18 cellular contexts compared by ENCODE assay signal in genomic region chr14:50734950-50735697, GRCh38.
A peak's percentile ranks its signal among the peaks of the same experiment; 100 is the strongest.
DNase-seq lines count a peak whose midpoint lies in the region; ATAC-seq, FAIRE-seq and TF ChIP-seq lines count a peak whose summit lies in the region.
"Had no signal": no experiment of that assay in that cellular context is flagged by ENCODE, and none has a peak within 500 bp of the region (broad histone marks: within the 10 kb centered on the region; RNA-seq: fewer than 3 reads in every experiment).

No MANE protein-coding gene starts in this region.

- no peaks in the 10 kb centered on the region for H3K79me2 ChIP-seq in trophoblast cell (ENCODE audit: control insufficient read depth, insufficient read depth, low read length, poor library complexity)

- POLR2A ChIA-PET in GM10248 (lab: Yijun Ruan, JAX): no interaction called here

- H3K27me3 ChIP-seq in trophoblast cell (ENCODE audit: insufficient read depth, low read length): no peaks in the 10 kb centered on the region
- H3K27me3 ChIP-seq: vagina had no signal

- H3K23ac ChIP-seq in trophoblast cell (ENCODE audit: low read length): no peak overlapping the region

- H3K4me1 ChIP-seq in trophoblast cell (ENCODE audit: control insufficient read depth in 1 of 2, insufficient read depth in 2 of 2, low read length in 2 of 2): no peaks in the 10 kb centered on the region

- no CpG with 5 or more reads among the region's 4 CpGs for WGBS in trophoblast cell (ENCODE audit: extremely low coverage, insufficient coverage, insufficient read length)

- H3K18ac ChIP-seq in trophoblast cell (ENCODE audit: low read length): no peak overlapping the region

- no peak overlapping the region for H3K4ac ChIP-seq in trophoblast cell (ENCODE audit: low read depth, low read length)

- ATAC-seq in HG03039 (IDR thresholded peaks at IDR 0.05; ENCODE audit: unreplicated experiment): no peak
- ATAC-seq: T-helper 17 cell had no signal

- H4K12ac ChIP-seq in trophoblast cell (ENCODE audit: low read depth, low read length): no peak overlapping the region

- H3K9ac ChIP-seq in trophoblast cell (ENCODE audit: low read length): no peak overlapping the region

- CTCF ChIA-PET in GM10248 (lab: Yijun Ruan, JAX): interaction anchor here (1.0 to 2.8 kb wide), 4 partner anchors 23 to 129 kb away, joined by 3 to 16 read pairs (median 5); no protein-coding TSS in a partner anchor

- peak; percentile 40 for DNase-seq in COLO829 (ENCODE audit: low spot score)
- peak; percentile 12 for DNase-seq in M059J (ENCODE audit: low read depth)
- DNase-seq in trophoblast cell: peak; percentile 34 to 88
- DNase-seq in GM10248 (ENCODE audit: extremely low spot score): no peak
- no peak for DNase-seq in germinal center (ENCODE audit: low spot score)
- DNase-seq: activated CD4-positive, CD25-positive, alpha-beta regulatory T cell treated with anti-CD3 and anti-CD28 coated beads, Interleukin-2, amount 50 U/mL, for 72 hours; activated naive CD4-positive, alpha-beta T cell treated with anti-CD3 and anti-CD28 coated beads, Interleukin-2, amount 10 ng/mL, durations not matched to agents 7 days and 5 days; kidney; midbrain; NCI-H1930; NCI-H524 treated with DMSO at 0.1 percent for 48 hours; small intestine; stimulated activated naive CD4-positive, alpha-beta T cell treated with Interleukin-2 at 50 U/mL for 16 hours; T-helper 17 cell had no signal

- no peak overlapping the region for H3K27ac ChIP-seq in trophoblast cell (ENCODE audit: low read depth, low read length)
- H3K27ac ChIP-seq: vagina had no signal

- no peak overlapping the region for H4K91ac ChIP-seq in trophoblast cell (ENCODE audit: low read depth, low read length)

- H2AK5ac ChIP-seq in trophoblast cell (ENCODE audit: low read length): no peak overlapping the region

- peak; percentile 70 for FAIRE-seq in endometrium (lab: Jason Lieb, UNC)
- FAIRE-seq: G401.6, kidney, small intestine had no signal

- H3K14ac ChIP-seq in trophoblast cell (ENCODE audit: low read length): no peak overlapping the region

- no peaks in the 10 kb centered on the region for H3K9me3 ChIP-seq in trophoblast cell (ENCODE audit: insufficient read depth, low read depth, low read length)
- H3K9me3 ChIP-seq: vagina had no signal

- no peaks in the 10 kb centered on the region for H3K79me1 ChIP-seq in trophoblast cell (ENCODE audit: low read length)

- H2BK12ac ChIP-seq in trophoblast cell (ENCODE audit: low read length): no peak overlapping the region

- no peak overlapping the region for H2AFZ ChIP-seq in trophoblast cell (ENCODE audit: insufficient read depth, low read length, poor library complexity)

- H3K4me2 ChIP-seq in trophoblast cell (ENCODE audit: low read length): no peak overlapping the region

- peaks cover 5 to 6% of the 10 kb centered on the region in 2 experiments for H3K36me3 ChIP-seq in trophoblast cell (ENCODE audit: control insufficient read depth in 1 of 2, insufficient read depth in 2 of 2, low read length in 2 of 2)

- no peak overlapping the region for H2BK5ac ChIP-seq in trophoblast cell (ENCODE audit: low read depth, low read length, poor library complexity)

- no peak overlapping the region for H3K4me3 ChIP-seq in trophoblast cell (ENCODE audit: low read depth, low read length)
- H3K4me3 ChIP-seq: vagina had no signal

- H4K8ac ChIP-seq in trophoblast cell (ENCODE audit: low read depth, low read length): no peak overlapping the region

- no peak for TF ChIP-seq CTCF in GM10248 (IDR thresholded peaks at IDR 0.05; ENCODE audit: control extremely low read depth, extremely low read depth, low read depth, missing control alignments)

- H2BK120ac ChIP-seq in trophoblast cell (ENCODE audit: insufficient read depth, low read length, poor library complexity): no peak overlapping the region

Comparison
In these comparisons a context has a peak if more than half of its experiments do, and no peak if none do; other contexts are left out.
1. DNase-seq: peak in COLO829 (single experiment), M059J (single experiment) and trophoblast cell (2 of 2); none in GM10248 (single experiment) and germinal center (single experiment).